8 cellular contexts compared by ENCODE assay signal in genomic region chr11:62124186-62125113, GRCh38. TPM values are rescaled to one million over a fixed set of nuclear protein-coding genes. Genes with fewer than 3 reads are reported as not detected.
DNase-seq lines count a peak whose midpoint lies in the region; ATAC-seq and TF ChIP-seq lines count a peak whose summit lies in the region.

No MANE protein-coding gene starts in this region.

- no peaks in the 10 kb centered on the region for H3K27me3 ChIP-seq in endodermal cell (ENCODE audit: control insufficient read depth, insufficient read depth, low read length, poor library complexity, severe bottlenecking)
- no peaks in the 10 kb centered on the region for H3K27me3 ChIP-seq in mononuclear cell (ENCODE audit: insufficient read depth, low read length)
- no peaks in the 10 kb centered on the region for H3K27me3 ChIP-seq in upper lobe of right lung

- H3K4me3 ChIP-seq in endodermal cell (ENCODE audit: low read length) = peak overlapping the region; percentile 94
- peak overlapping the region; percentile 92 for H3K4me3 ChIP-seq in mononuclear cell (ENCODE audit: low read length)
- H3K4me3 ChIP-seq in upper lobe of right lung = peak overlapping the region; percentile 91

- peaks cover 11% of the 10 kb centered on the region for H3K36me3 Mint-ChIP-seq in T-helper 1 cell treated with Interleukin-12 subunit alpha and Interleukin-12 subunit beta and Interleukin-4 antibody, amounts not matched to agents 30 μg/mL and 1 μg/mL, for 36 hours (ENCODE audit: low read depth)
- peaks cover 9% of the 10 kb centered on the region for H3K36me3 Mint-ChIP-seq in endodermal cell (ENCODE audit: low read depth)

- 7 to 9% methylated on average over 23 to 39 of the region's 39 CpGs for WGBS in endodermal cell (ENCODE audit: insufficient coverage in 1 of 2, insufficient read length in 1 of 2), 2 experiments

- peak; percentile 44 for DNase-seq in COLO668 (lab: John Stamatoyannopoulos, UW; ENCODE audit: unreplicated experiment)
- DNase-seq in endodermal cell = peak; percentile 63
- no peak for DNase-seq in upper lobe of right lung
- no peak for DNase-seq in cerebellar nuclear complex (lab: John Stamatoyannopoulos, UW)

- peak overlapping the region; percentile 93 for H3K27ac Mint-ChIP-seq in T-helper 1 cell treated with Interleukin-12 subunit alpha and Interleukin-12 subunit beta and Interleukin-4 antibody, amounts not matched to agents 30 μg/mL and 1 μg/mL, for 36 hours
- peak overlapping the region; percentile 95 for H3K27ac Mint-ChIP-seq in endodermal cell

- peak; percentile 23 for ATAC-seq in GM19324 (IDR thresholded peaks at IDR 0.05; ENCODE audit: low FRiP score, unreplicated experiment)
- ATAC-seq in HG03571 (IDR thresholded peaks at IDR 0.05; ENCODE audit: unreplicated experiment) = peak; percentile 26
- peak; percentile 15 for ATAC-seq in upper lobe of right lung

- H3K9me3 ChIP-seq in endodermal cell (ENCODE audit: control insufficient read depth, low read length) (no peaks in the 10 kb centered on the region), mononuclear cell (ENCODE audit: low read depth, low read length) (no peaks in the 10 kb centered on the region), upper lobe of right lung (no peaks in the 10 kb centered on the region)

- intact Hi-C loops in upper lobe of right lung (cut with DNase I) = no loop called here

- H3K36me3 ChIP-seq in endodermal cell (ENCODE audit: control insufficient read depth, insufficient read depth, low read length) = peaks cover 14% of the 10 kb centered on the region
- peaks cover 4% of the 10 kb centered on the region for H3K36me3 ChIP-seq in upper lobe of right lung

- H3K27me3 Mint-ChIP-seq in T-helper 1 cell treated with Interleukin-12 subunit alpha and Interleukin-12 subunit beta and Interleukin-4 antibody, amounts not matched to agents 30 μg/mL and 1 μg/mL, for 36 hours (ENCODE audit: low read depth) = peaks cover 4% of the 10 kb centered on the region
- H3K27me3 Mint-ChIP-seq in endodermal cell (ENCODE audit: insufficient read depth) = peaks cover 2% of the 10 kb centered on the region

- peak overlapping the region; percentile 96 for H3K4me3 Mint-ChIP-seq in T-helper 1 cell treated with Interleukin-12 subunit alpha and Interleukin-12 subunit beta and Interleukin-4 antibody, amounts not matched to agents 30 μg/mL and 1 μg/mL, for 36 hours
- peak overlapping the region; percentile 98 for H3K4me3 Mint-ChIP-seq in endodermal cell

- peaks cover 29% of the 10 kb centered on the region for H3K4me1 Mint-ChIP-seq in T-helper 1 cell treated with Interleukin-12 subunit alpha and Interleukin-12 subunit beta and Interleukin-4 antibody, amounts not matched to agents 30 μg/mL and 1 μg/mL, for 36 hours (ENCODE audit: low read depth)
- H3K4me1 Mint-ChIP-seq in endodermal cell = peaks cover 21% of the 10 kb centered on the region

- no peak for TF ChIP-seq CTCF in endodermal cell (conservative IDR thresholded peaks at IDR 0.05)
- no peak for TF ChIP-seq CTCF in upper lobe of right lung (IDR thresholded peaks at IDR 0.05)

- peak overlapping the region; percentile 84 for H3K9ac ChIP-seq in endodermal cell (ENCODE audit: extremely low read depth, low read length, poor library complexity, severe bottlenecking)

- no peak overlapping the region for H3K27ac ChIP-seq in endodermal cell (ENCODE audit: low read depth, low read length)
- H3K27ac ChIP-seq in upper lobe of right lung = peak overlapping the region; percentile 37

- H3K4me1 ChIP-seq in endodermal cell (ENCODE audit: control insufficient read depth, insufficient read depth, low read length) = peaks cover 10% of the 10 kb centered on the region
- peaks cover 27% of the 10 kb centered on the region for H3K4me1 ChIP-seq in mononuclear cell (ENCODE audit: insufficient read depth, low read length)
- peaks cover 8% of the 10 kb centered on the region for H3K4me1 ChIP-seq in upper lobe of right lung

- no peaks in the 10 kb centered on the region for H3K9me3 Mint-ChIP-seq in T-helper 1 cell treated with Interleukin-12 subunit alpha and Interleukin-12 subunit beta and Interleukin-4 antibody, amounts not matched to agents 30 μg/mL and 1 μg/mL, for 36 hours
- H3K9me3 Mint-ChIP-seq in endodermal cell = no peaks in the 10 kb centered on the region

RNA-seq across cellular contexts. Expression of gene INCENP, which starts 0.6 kb away (rescaled TPM):
- total RNA-seq in endodermal cell (100 to 1,000 TPM in 1 of 2 donors, 10 to 100 TPM in 1; 58.1 to 115 TPM), mononuclear cell (10.3 TPM), upper lobe of right lung (19.5 TPM)
- 83.6 TPM for polyA plus RNA-seq in endodermal cell (2013, experiment 1 of 2)
- polyA plus RNA-seq in endodermal cell (2013, experiment 2 of 2) = 83.0 TPM

Comparison
In these comparisons a context has a peak if more than half of its experiments do, and no peak if none do; other contexts are left out.
1. DNase-seq: peak in COLO668 (single experiment) and endodermal cell (single experiment); none in upper lobe of right lung (single experiment) and cerebellar nuclear complex (0 of 2).
2. Peak in every context shown above with its lines, with median percentiles within 50 percentile points of each other: ATAC-seq and H3K4me3 ChIP-seq.